7 cellular contexts compared by ENCODE assay signal in genomic region chr2:204432196-204432595, GRCh38.
"Had no signal": no experiment of that assay in that cellular context is flagged by ENCODE, and none has a peak within 500 bp of the region (broad histone marks: within the 10 kb centered on the region; RNA-seq: fewer than 3 reads in every experiment).

No MANE protein-coding gene starts in this region.

- H3K4me1 ChIP-seq: HAP-1 had no signal

- H3K27ac ChIP-seq: GM23248 had no signal

- H3K36me3 ChIP-seq: HAP-1 had no signal

- DNase-seq: GM23248, GOT3, H7, IMR-90, KBM-7 had no signal

- H3K4me3 ChIP-seq: GM23248, HAP-1 had no signal

- ATAC-seq: HCT116 had no signal
